Comparison of ENCODE assay signal across 8 cellular contexts in the genomic region with DNA sequence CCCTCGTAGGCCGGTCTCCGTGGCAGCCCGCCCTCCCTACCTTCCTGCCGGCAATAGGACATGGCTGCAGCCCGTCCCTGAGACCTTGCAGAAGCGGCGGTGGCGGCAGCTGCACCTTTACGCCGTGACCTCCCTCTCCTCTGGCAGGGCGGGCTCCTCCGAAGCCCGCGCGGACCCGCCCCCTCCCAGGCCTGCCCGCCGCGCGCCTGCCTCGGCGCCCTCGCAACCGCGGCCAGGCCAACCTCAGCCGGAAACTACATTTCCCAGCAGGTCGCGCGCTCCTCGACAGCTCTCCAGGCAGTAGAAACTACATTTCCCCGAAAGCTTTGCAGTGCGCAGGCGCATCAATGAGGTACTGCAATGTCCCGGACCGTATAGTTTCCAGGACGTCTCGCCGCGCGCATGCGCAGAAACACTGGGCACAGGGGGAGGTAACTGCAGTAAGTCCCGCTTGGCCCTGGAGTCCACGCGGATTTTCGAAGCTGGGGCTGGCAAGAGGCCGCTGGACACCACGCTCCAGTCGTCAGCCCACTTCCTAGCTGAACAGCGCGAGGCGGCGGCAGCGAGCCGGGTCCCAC. TPM values are rescaled to one million over a fixed set of nuclear protein-coding genes. Genes with fewer than 3 reads are reported as not detected.
DNase-seq lines count a peak whose midpoint lies in the region; ATAC-seq and TF ChIP-seq lines count a peak whose summit lies in the region.

A gene (minus strand): TSS at position 256 of the 578 bp plus-strand sequence. CDS start 194 bp downstream, at position 62.
A gene with protein sequence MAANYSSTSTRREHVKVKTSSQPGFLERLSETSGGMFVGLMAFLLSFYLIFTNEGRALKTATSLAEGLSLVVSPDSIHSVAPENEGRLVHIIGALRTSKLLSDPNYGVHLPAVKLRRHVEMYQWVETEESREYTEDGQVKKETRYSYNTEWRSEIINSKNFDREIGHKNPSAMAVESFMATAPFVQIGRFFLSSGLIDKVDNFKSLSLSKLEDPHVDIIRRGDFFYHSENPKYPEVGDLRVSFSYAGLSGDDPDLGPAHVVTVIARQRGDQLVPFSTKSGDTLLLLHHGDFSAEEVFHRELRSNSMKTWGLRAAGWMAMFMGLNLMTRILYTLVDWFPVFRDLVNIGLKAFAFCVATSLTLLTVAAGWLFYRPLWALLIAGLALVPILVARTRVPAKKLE (plus strand): TSS at position 438 of the 578 bp plus-strand sequence. CDS start 142 bp downstream, outside the sequence.

- H2AFZ ChIP-seq in OCI-LY3 (ENCODE audit: low read depth, low read length) = peak within 1 kb of the TSS; percentile 49

- H3K4me1 ChIP-seq in OCI-LY3 (ENCODE audit: low read length) (peaks cover 25% of the 10 kb centered on the region), mononuclear cell (ENCODE audit: insufficient read depth, low read length) (peaks cover 44% of the 10 kb centered on the region)

- H3K4me2 ChIP-seq in OCI-LY3 (ENCODE audit: low read length) = peak within 1 kb of the TSS; percentile 95

- peaks cover 63% of the 10 kb centered on the region for H3K36me3 ChIP-seq in OCI-LY3 (replicated peaks; ENCODE audit: low read depth, low read length)

- H3K4me3 ChIP-seq in OCI-LY3 (ENCODE audit: low read length) = peak within 1 kb of the TSS; percentile 81
- H3K4me3 ChIP-seq in mononuclear cell (ENCODE audit: low read length) = peak within 1 kb of the TSS; percentile 96

- H3K9ac ChIP-seq in OCI-LY3 (ENCODE audit: low read length) = peak within 1 kb of the TSS; percentile 96

- H3K9me3 ChIP-seq in OCI-LY3 (ENCODE audit: insufficient read depth, low read length) = no peaks in the 10 kb centered on the region
- no peaks in the 10 kb centered on the region for H3K9me3 ChIP-seq in mononuclear cell (ENCODE audit: low read depth, low read length)

- TF ChIP-seq CTCF in OCI-LY3 (IDR thresholded peaks at IDR 0.05; ENCODE audit: low read depth, low read length) = no peak

- peaks cover 93% of the 10 kb centered on the region for H3K79me2 ChIP-seq in OCI-LY3 (ENCODE audit: low read length)

- peak within 1 kb of the TSS; percentile 69 for H3K27ac ChIP-seq in OCI-LY3 (ENCODE audit: low read length)

- H3K27me3 ChIP-seq in OCI-LY3 (ENCODE audit: low read depth, low read length) (no peaks in the 10 kb centered on the region), mononuclear cell (ENCODE audit: insufficient read depth, low read length) (no peaks in the 10 kb centered on the region)

- peak; percentile 98 for DNase-seq in D341Med (ENCODE audit: low spot score)
- peak; percentile 100 for DNase-seq in HuH-7 (ENCODE audit: low spot score)
- DNase-seq in activated T-cell treated with anti-CD3 and anti-CD28 coated beads for 1 hour (ENCODE audit: low read depth) = peak; percentile 98
- DNase-seq in epidermal melanocyte (ENCODE audit: insufficient read length, low spot score) = peak; percentile 99
- DNase-seq in stimulated activated CD8-positive, alpha-beta memory T cell treated with anti-CD3 and anti-CD28 coated beads, Interleukin-4, amount 100 ng/mL, for 1 hour (ENCODE audit: low read depth in 2 of 2, low spot score in 1 of 2) = peak; percentile 92 to 98

- peaks cover 17% of the 10 kb centered on the region; the same call in 1 of the 2 replicates for H4K20me1 ChIP-seq in OCI-LY3 (ENCODE audit: insufficient read depth, low read length)

- ATAC-seq in GM21515 (IDR thresholded peaks at IDR 0.05; ENCODE audit: unreplicated experiment) = peak; percentile 81

RNA-seq across cellular contexts. Expression of the first gene that starts in this region (rescaled TPM):
- total RNA-seq in mononuclear cell = 1.9 TPM

RNA-seq across cellular contexts. Expression of the second gene that starts in this region (rescaled TPM):
- 23.7 TPM for total RNA-seq in mononuclear cell

Comparison
In these comparisons a context has a peak if more than half of its experiments do, and no peak if none do; other contexts are left out.
1. Peak in every context shown above with its lines: DNase-seq, ATAC-seq, H3K4me3 ChIP-seq and H3K27ac ChIP-seq.